In the genomic region with DNA sequence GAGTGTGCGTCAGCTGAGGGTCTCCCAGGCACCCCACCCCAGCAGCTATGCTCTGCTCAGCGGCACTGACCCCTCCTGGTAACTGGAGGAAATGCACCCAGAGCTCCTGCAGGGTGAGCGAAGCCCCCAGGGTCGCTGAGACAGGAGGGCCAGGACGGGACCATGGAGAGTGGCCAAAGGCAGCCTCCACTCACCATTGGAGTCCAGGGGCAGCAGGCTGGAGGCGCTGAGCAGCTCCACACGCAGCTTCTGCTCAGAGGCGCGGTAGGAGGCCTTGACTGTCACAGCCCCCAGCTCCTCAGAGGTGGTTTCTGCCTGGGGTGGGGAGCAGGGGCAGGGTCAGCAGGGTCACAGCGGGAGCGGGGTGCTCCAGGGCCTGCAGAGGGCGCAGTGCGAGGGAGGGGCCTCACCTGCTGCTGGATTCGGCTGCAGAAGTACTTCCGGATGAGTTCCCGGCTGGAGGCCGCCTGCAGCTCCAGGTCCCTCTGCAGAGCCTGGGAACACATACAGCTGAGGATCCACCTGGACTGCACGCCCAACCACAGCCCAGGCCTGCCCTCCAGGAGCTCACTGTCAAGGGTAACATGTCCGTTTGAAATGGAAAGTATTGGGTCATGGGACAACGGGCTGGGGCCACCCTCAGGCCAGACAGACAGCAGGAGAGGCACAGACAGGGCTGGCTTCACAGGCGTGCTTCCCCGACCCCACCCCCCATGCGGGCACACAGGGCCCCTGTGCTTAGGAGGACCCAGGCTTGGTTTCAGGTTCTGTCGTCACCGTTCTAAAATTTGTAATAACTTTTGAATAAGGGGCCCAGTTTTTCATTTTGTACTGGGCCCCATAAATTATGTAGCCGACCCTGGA, we compare ENCODE assay signal across 8 cellular contexts. TPM values are rescaled to one million over a fixed set of nuclear protein-coding genes. Genes with fewer than 3 reads are reported as not detected.
DNase-seq lines count a peak whose midpoint lies in the region; ATAC-seq, FAIRE-seq and TF ChIP-seq lines count a peak whose summit lies in the region.

No MANE protein-coding gene starts in this region.

- H3K4me1 ChIP-seq in esophagus muscularis mucosa (peaks cover 28 to 43% (median 38%) of the 10 kb centered on the region in 4 donors), small intestine (ENCODE audit: control insufficient read depth in 2 of 2, insufficient read depth in 1 of 2, low read depth in 1 of 2, low read length in 1 of 2) (peaks cover 0 to 3% of the 10 kb centered on the region in 2 donors)

- ATAC-seq in GM19455 (IDR thresholded peaks at IDR 0.05; ENCODE audit: unreplicated experiment): no peak
- no peak for ATAC-seq in GM19328 (IDR thresholded peaks at IDR 0.05; ENCODE audit: unreplicated experiment)

- no peak for TF ChIP-seq POLR2A in esophagus muscularis mucosa (IDR thresholded peaks at IDR 0.05; ENCODE audit: low read depth)

- no peak for FAIRE-seq in small intestine (lab: Jason Lieb, UNC)
- no peak for FAIRE-seq in RCC 7860 (lab: Jason Lieb, UNC)

- H3K4me3 ChIP-seq in esophagus muscularis mucosa: no peak overlapping the region
- H3K4me3 ChIP-seq in small intestine (ENCODE audit: low read depth in 1 of 2, low read length in 2 of 2): peak overlapping the region in 1 of 2 donors; percentile 12

- no peak for TF ChIP-seq EP300 in esophagus muscularis mucosa (IDR thresholded peaks at IDR 0.05)

- H3K27me3 ChIP-seq in esophagus muscularis mucosa (no peaks in the 10 kb centered on the region), small intestine (ENCODE audit: control insufficient read depth in 2 of 2, insufficient read depth in 2 of 2, low read length in 2 of 2) (no peaks in the 10 kb centered on the region)

- peak; percentile 48 for TF ChIP-seq CTCF in GM20000 (IDR thresholded peaks at IDR 0.05; ENCODE audit: extremely low read depth, missing control alignments)
- peak; percentile 69 for TF ChIP-seq CTCF in VCaP (conservative IDR thresholded peaks at IDR 0.05)
- TF ChIP-seq CTCF in esophagus muscularis mucosa (IDR thresholded peaks at IDR 0.05): peak; percentile 17 to 51 (median 21)

- H3K9me3 ChIP-seq in esophagus muscularis mucosa (no peaks in the 10 kb centered on the region), small intestine (ENCODE audit: control insufficient read depth, low read depth) (no peaks in the 10 kb centered on the region)

- DNase-seq in GM20000 (ENCODE audit: low spot score) (peak; percentile 65), esophagus muscularis mucosa (ENCODE audit: extremely low spot score) (no peak), small intestine (peak; percentile 70), putamen (ENCODE audit: low spot score) (no peak), RCC 7860 (ENCODE audit: low spot score) (no peak)

- intact Hi-C loops in esophagus muscularis mucosa (cut with DNase I): no loop called here

- peaks cover 0 to 64% (median 32%) of the 10 kb centered on the region in 4 donors for H3K36me3 ChIP-seq in esophagus muscularis mucosa
- H3K36me3 ChIP-seq in small intestine (ENCODE audit: control insufficient read depth in 2 of 2, insufficient read depth in 2 of 2, low read length in 2 of 2): peaks cover 0 to 3% of the 10 kb centered on the region in 2 donors

- no peak overlapping the region for H3K27ac ChIP-seq in VCaP
- no peak overlapping the region for H3K27ac ChIP-seq in esophagus muscularis mucosa (replicated peaks in 1 of 4)
- no peak overlapping the region for H3K27ac ChIP-seq in small intestine (ENCODE audit: low read depth in 1 of 2, low read length in 1 of 2)

- WGBS in esophagus muscularis mucosa: 71% methylated on average over 6 of the region's 26 CpGs
- WGBS in small intestine, 3 donors: 33 to 73% (median 50%) methylated on average over 26 of the region's 26 CpGs

RNA-seq across cellular contexts. Expression of gene UNC13D, which starts 13.8 kb away (rescaled TPM):
- 1 to 10 TPM; 5.9 to 10.0 (median 9.0) TPM for total RNA-seq in esophagus muscularis mucosa
- polyA plus RNA-seq in small intestine: 10 to 100 TPM in 2 of 3 donors, 1 to 10 TPM in 1; 9.8 to 40.3 (median 15.3) TPM

RNA-seq across cellular contexts. Expression of gene WBP2, which starts 24.7 kb away (rescaled TPM):
- total RNA-seq in esophagus muscularis mucosa: 10 to 100 TPM; 48.2 to 95.8 (median 85.2) TPM
- polyA plus RNA-seq in small intestine: 100 to 1,000 TPM in 1 of 3 donors, 10 to 100 TPM in 2; 68.4 to 121 (median 82.7) TPM

RNA-seq across cellular contexts. Expression of gene UNK, which starts 45.8 kb away (rescaled TPM):
- 10 to 100 TPM; 18.0 to 23.7 (median 20.0) TPM for total RNA-seq in esophagus muscularis mucosa
- 10 to 100 TPM in 2 of 3 donors, 1 to 10 TPM in 1; 8.9 to 20.0 (median 12.7) TPM for polyA plus RNA-seq in small intestine

RNA-seq across cellular contexts. Expression of gene TRIM47, which starts 48.0 kb away (rescaled TPM):
- 100 to 1,000 TPM in 1 of 4 donors, 10 to 100 TPM in 3; 67.8 to 147 (median 81.9) TPM for total RNA-seq in esophagus muscularis mucosa
- 10 to 100 TPM; 24.9 to 63.3 (median 62.7) TPM for polyA plus RNA-seq in small intestine

Comparison
In these comparisons a context has a peak if more than half of its experiments do, and no peak if none do; other contexts are left out.
1. DNase-seq: peak in GM20000 (single experiment) and small intestine (single experiment); none in esophagus muscularis mucosa (single experiment), putamen (single experiment) and RCC 7860 (single experiment).
2. Peak in every context shown above with its lines, with median percentiles within 50 percentile points of each other: CTCF ChIP-seq.